Comparison of ENCODE assay signal across 1 cellular context in genomic region chr3:196073188-196073838, GRCh38.
TF ChIP-seq lines count a peak whose summit lies in the region.

No MANE protein-coding gene starts in this region.

TF ChIP-seq in HepG2, 621 proteins besides CTCF, POLR2A, EP300 and RAD21 (continued from another document):
- TF ChIP-seq TBX2 (CRISPR knock-in tag; IDR thresholded peaks at IDR 0.05; ENCODE audit: borderline replicate concordance) (no peak), ZSCAN12 (CRISPR knock-in tag; IDR thresholded peaks at IDR 0.05) (no peak), PLSCR1 (CRISPR knock-in tag; IDR thresholded peaks at IDR 0.05; ENCODE audit: borderline replicate concordance) (no peak), UBTF (CRISPR knock-in tag; IDR thresholded peaks at IDR 0.05) (no peak), ZNF256 (CRISPR knock-in tag; conservative IDR thresholded peaks at IDR 0.05) (no peak), GZF1 (CRISPR knock-in tag; IDR thresholded peaks at IDR 0.05) (no peak)
